8 cellular contexts compared by ENCODE assay signal in genomic region chr17:78933025-78933958, GRCh38. TPM values are rescaled to one million over a fixed set of nuclear protein-coding genes. Genes with fewer than 3 reads are reported as not detected.
A peak's percentile ranks its signal among the peaks of the same experiment; 100 is the strongest.
DNase-seq lines count a peak whose midpoint lies in the region; ATAC-seq, FAIRE-seq and TF ChIP-seq lines count a peak whose summit lies in the region.

No MANE protein-coding gene starts in this region.

- 2% methylated on average over 16 of the region's 18 CpGs for WGBS in K562 (ENCODE audit: insufficient coverage, low coverage, missing lambda C conversion rate)

- no peak overlapping the region for H2AFZ ChIP-seq in K562 (ENCODE audit: low read depth, low read length)

- H3K27ac ChIP-seq in BLaER1 (peak overlapping the region; percentile 80), HEK293 (ENCODE audit: extremely low read depth, low read depth, low read length) (peak overlapping the region; percentile 7; the same call in 1 of the 2 replicates), SJSA1 (peak overlapping the region; percentile 80), K562 (ENCODE audit: extremely low read depth, low read depth, low read length) (no peak overlapping the region), kidney (ENCODE audit: low read depth in 2 of 2, low read length in 2 of 2) (peak overlapping the region; percentile 36 to 97)

- TF ChIP-seq POLR2A in K562 (conservative IDR thresholded peaks at IDR 0.05), result no peak

- peak overlapping the region; percentile 44 for H3K4me3 ChIP-seq in BLaER1
- H3K4me3 ChIP-seq in HEK293 (ENCODE audit: low read depth, low read length), result no peak overlapping the region
- H3K4me3 ChIP-seq in SJSA1, result peak overlapping the region; percentile 7; the same call in 1 of the 2 replicates
- no peak overlapping the region for H3K4me3 ChIP-seq in K562
- no peak overlapping the region for H3K4me3 ChIP-seq in kidney (ENCODE audit: low read length in 2 of 2)

- H4K20me1 ChIP-seq in BLaER1, result no peaks in the 10 kb centered on the region
- 0 out of 2 replicates have a peak, but pooled peaks cover 15% of the 10 kb centered on the region for H4K20me1 ChIP-seq in K562 (replicated peaks; ENCODE audit: control insufficient read depth, insufficient read depth, low read length)

- POLR2A ChIA-PET in HEK293 (lab: Yijun Ruan, JAX) (interaction anchor here (0.6 to 1.7 kb wide), 5 partner anchors 9 to 43 kb away, joined by 3 to 8 read pairs (median 3); partner anchors contain the start of gene TIMP2), K562 (lab: Yijun Ruan, JAX) (no interaction called here)

- ATAC-seq in K562, result no peak
- no peak for ATAC-seq in HG03565 (IDR thresholded peaks at IDR 0.05; ENCODE audit: unreplicated experiment)
- no peak for ATAC-seq in GM19328 (IDR thresholded peaks at IDR 0.05; ENCODE audit: unreplicated experiment)

- peak overlapping the region; percentile 61 for H3K9ac ChIP-seq in BLaER1
- no peak overlapping the region for H3K9ac ChIP-seq in K562 (ENCODE audit: insufficient read depth in 1 of 2, low read depth in 2 of 2, low read length in 2 of 2)
- no peak overlapping the region for H3K9ac ChIP-seq in kidney (ENCODE audit: low read length in 2 of 2)

- no TSS peak for BruUV-seq in K562 (replicated peaks; lab: Mats Ljungman, UMichigan)

- no peak for TF ChIP-seq EP300 in K562 (IDR thresholded peaks at IDR 0.05; ENCODE audit: low read length)

- TF ChIP-seq CTCF in HEK293 (tag by site-specific recombination; IDR thresholded peaks at IDR 0.05) (no peak), K562 (IDR thresholded peaks at IDR 0.05 in 2 of 3, conservative IDR thresholded peaks at IDR 0.05 in 1 of 3; ENCODE audit: insufficient read depth in 2 of 3, low read depth in 1 of 3, low read length in 3 of 3) (no peak), kidney (IDR thresholded peaks at IDR 0.05; ENCODE audit: borderline replicate concordance, extremely low read depth, insufficient read depth) (no peak)

- no peaks in the 10 kb centered on the region for H3K9me1 ChIP-seq in K562 (ENCODE audit: control insufficient read depth, insufficient read depth, low read length)

- H3K79me2 ChIP-seq in K562 (ENCODE audit: control insufficient read depth, insufficient read depth, low read length), result no peaks in the 10 kb centered on the region

- in situ Hi-C loops in K562 (cut with MboI), result no loop called here

- no peak for FAIRE-seq in K562 (lab: Jason Lieb, UNC)
- no peak for FAIRE-seq in kidney (lab: Jason Lieb, UNC)

- DNase-seq in SJSA1 (ENCODE audit: low read depth in 1 of 2, low spot score in 2 of 2), result peak; percentile 84 to 97
- DNase-seq in K562 (ENCODE audit: extremely low read depth in 1 of 4, low spot score in 3 of 4), result no peak
- DNase-seq in kidney, result peak; percentile 82
- peak; percentile 8 to 18 for DNase-seq in stimulated activated CD4-positive, alpha-beta T cell treated with anti-CD3 and anti-CD28 coated beads, Interleukin-4, amount 100 ng/mL, for 4 hours

- H3K27me3 ChIP-seq in BLaER1, result no peaks in the 10 kb centered on the region
- H3K27me3 ChIP-seq in SJSA1 (replicated peaks), result no peaks in the 10 kb centered on the region
- peaks cover 52 to 86% of the 10 kb centered on the region in 2 experiments for H3K27me3 ChIP-seq in K562 (ENCODE audit: control insufficient read depth in 2 of 2, insufficient read depth in 2 of 2, low read length in 2 of 2)

- CTCF ChIA-PET in HEK293 (lab: Yijun Ruan, JAX), result interaction anchor here (0.7 to 1.7 kb wide), 3 partner anchors 27 to 60 kb away, joined by 3 to 7 read pairs (median 4); no protein-coding TSS in a partner anchor
- CTCF ChIA-PET in K562 (lab: Yijun Ruan, JAX; ENCODE audit: low intra/inter-chr PET ratio), result no interaction called here

- intact Hi-C loops in K562 (cut with micrococcal nuclease), result no loop called here
- intact Hi-C loops in kidney (cut with DNase I), result no loop called here

- H3K4me1 ChIP-seq in BLaER1 (peaks cover 38% of the 10 kb centered on the region), HEK293 (ENCODE audit: control insufficient read depth, insufficient read depth, low read length) (peaks cover 23% of the 10 kb centered on the region), SJSA1 (replicated peaks) (peaks cover 61% of the 10 kb centered on the region), K562 (replicated peaks in 1 of 2; ENCODE audit: control insufficient read depth in 2 of 2, insufficient read depth in 2 of 2, low read length in 2 of 2) (peaks cover 3 to 13% of the 10 kb centered on the region in 2 experiments; a peak in 3 of 5 replicates), kidney (ENCODE audit: control insufficient read depth in 1 of 2, insufficient read depth in 1 of 2, low read depth in 1 of 2, low read length in 2 of 2) (peaks cover 7 to 21% of the 10 kb centered on the region in 2 donors)

- no peaks in the 10 kb centered on the region for H3K36me3 ChIP-seq in BLaER1
- no peaks in the 10 kb centered on the region for H3K36me3 ChIP-seq in HEK293 (ENCODE audit: control insufficient read depth in 2 of 2, insufficient read depth in 1 of 2, low read length in 2 of 2)
- no peaks in the 10 kb centered on the region for H3K36me3 ChIP-seq in SJSA1
- H3K36me3 ChIP-seq in K562 (ENCODE audit: control insufficient read depth, insufficient read depth, low read length), result no peaks in the 10 kb centered on the region
- H3K36me3 ChIP-seq in kidney (ENCODE audit: control insufficient read depth in 1 of 2, insufficient read depth in 2 of 2, low read length in 2 of 2), result no peaks in the 10 kb centered on the region

- H3K4me2 ChIP-seq in BLaER1 (peak overlapping the region; percentile 93), K562 (ENCODE audit: insufficient read depth, low read length) (no peak overlapping the region)

- TF ChIP-seq RAD21 in K562 (CRISPR knock-in tag; conservative IDR thresholded peaks at IDR 0.05 in 1 of 2, IDR thresholded peaks at IDR 0.05 in 1 of 2), result no peak

- H3K9me3 ChIP-seq in BLaER1 (no peaks in the 10 kb centered on the region), HEK293 (ENCODE audit: control insufficient read depth, insufficient read depth, low read depth, low read length) (no peaks in the 10 kb centered on the region), SJSA1 (replicated peaks) (no peaks in the 10 kb centered on the region), K562 (replicated peaks; ENCODE audit: control insufficient read depth, insufficient read depth, low read depth, low read length) (no peaks in the 10 kb centered on the region), kidney (ENCODE audit: control insufficient read depth in 1 of 2, low read length in 2 of 2) (no peaks in the 10 kb centered on the region)

RNA-seq across cellular contexts. Expression of gene TIMP2, which starts 8.1 kb away (rescaled TPM):
- 122 and 166 TPM in 2 replicates for total RNA-seq in SJSA1 (2014; rRNA removed; shearing (Covaris generic))
- total RNA-seq in K562 (2011; cell fraction: chromatin; rRNA removed; ENCODE audit: low replicate concordance), result not detected in 2 replicates
- total RNA-seq in K562 (2011; cell fraction: nucleolus; rRNA removed), result not detected in 2 replicates
- total RNA-seq in K562 (2011; cell fraction: nucleoplasm; rRNA removed), result not detected in 2 replicates
- total RNA-seq in K562 (2014; rRNA removed) (not detected in 2 replicates), K562 (2014; rRNA removed; fragmentation: Illumina TruSeq; extraction: Trizol) (not detected in 2 replicates), K562 (2015; rRNA removed; fragmentation: Illumina TruSeq; extraction: Trizol) (not detected in 2 replicates), K562 (2021) (0.49 and 0.55 TPM in 2 replicates), kidney (172 TPM)
- polyA plus RNA-seq in K562 (2011; rRNA removed) (not detected in 2 replicates), K562 (2014; fragmentation: Illumina TruSeq; extraction: Trizol) (not detected in 2 replicates), K562 (2014; fragmentation: Nextera tagmentation; extraction: Ambion mirVana) (not detected), K562 (2014; rRNA removed) (not detected in 2 replicates), kidney (ENCODE audit: insufficient read depth, low read depth, low replicate concordance) (72.1 TPM)
- 0.01 and 0.03 TPM in 2 replicates for polyA plus RNA-seq in K562 (2011; cell fraction: cytosol; rRNA removed)
- not detected in 2 replicates for polyA plus RNA-seq in K562 (2011; cell fraction: nucleus; rRNA removed)
- 0.06 TPM in 1 of 2 replicates, not detected in the other for polyA plus RNA-seq in K562 (2012)
- not detected in 2 replicates for polyA minus RNA-seq in K562 (2011; rRNA and poly(A)+ RNA removed)
- polyA minus RNA-seq in K562 (2011; cell fraction: cytosol; rRNA and poly(A)+ RNA removed), result not detected in 2 replicates
- polyA minus RNA-seq in K562 (2011; cell fraction: nucleus; rRNA and poly(A)+ RNA removed), result not detected in 2 replicates

RNA-seq across cellular contexts. Expression of gene CEP295NL, which starts 30.3 kb away (rescaled TPM):
- 0.22 and 0.34 TPM in 2 replicates for total RNA-seq in SJSA1 (2014; rRNA removed; shearing (Covaris generic))
- total RNA-seq in K562 (2011; cell fraction: chromatin; rRNA removed; ENCODE audit: low replicate concordance), result not detected in 2 replicates
- total RNA-seq in K562 (2011; cell fraction: nucleolus; rRNA removed), result not detected in 2 replicates
- not detected in 2 replicates for total RNA-seq in K562 (2011; cell fraction: nucleoplasm; rRNA removed)
- not detected in 2 replicates for total RNA-seq in K562 (2014; rRNA removed)
- not detected in 2 replicates for total RNA-seq in K562 (2014; rRNA removed; fragmentation: Illumina TruSeq; extraction: Trizol)
- total RNA-seq in K562 (2015; rRNA removed; fragmentation: Illumina TruSeq; extraction: Trizol), result not detected in 2 replicates
- total RNA-seq in K562 (2021), result not detected in 2 replicates
- not detected in 2 replicates for polyA plus RNA-seq in K562 (2011; rRNA removed)
- not detected in 2 replicates for polyA plus RNA-seq in K562 (2011; cell fraction: cytosol; rRNA removed)
- not detected in 2 replicates for polyA plus RNA-seq in K562 (2011; cell fraction: nucleus; rRNA removed)
- not detected in 2 replicates for polyA plus RNA-seq in K562 (2012)
- not detected in 2 replicates for polyA plus RNA-seq in K562 (2014; fragmentation: Illumina TruSeq; extraction: Trizol)
- polyA plus RNA-seq in K562 (2014; fragmentation: Nextera tagmentation; extraction: Ambion mirVana), result not detected
- not detected in 2 replicates for polyA plus RNA-seq in K562 (2014; rRNA removed)
- polyA minus RNA-seq in K562 (2011; rRNA and poly(A)+ RNA removed), result not detected in 2 replicates
- polyA minus RNA-seq in K562 (2011; cell fraction: cytosol; rRNA and poly(A)+ RNA removed), result not detected in 2 replicates
- not detected in 2 replicates for polyA minus RNA-seq in K562 (2011; cell fraction: nucleus; rRNA and poly(A)+ RNA removed)
- 3.6 TPM for total RNA-seq in kidney
- not detected for polyA plus RNA-seq in kidney (ENCODE audit: insufficient read depth, low read depth, low replicate concordance)

RNA-seq across cellular contexts. Expression of gene LGALS3BP, which starts 46.4 kb away (rescaled TPM):
- total RNA-seq in SJSA1 (2014; rRNA removed; shearing (Covaris generic)), result 485 TPM in 2 replicates
- total RNA-seq in K562 (2011; cell fraction: chromatin; rRNA removed; ENCODE audit: low replicate concordance), result 1.6 and 6.3 TPM in 2 replicates
- total RNA-seq in K562 (2011; cell fraction: nucleolus; rRNA removed), result 7.7 and 7.8 TPM in 2 replicates
- total RNA-seq in K562 (2011; cell fraction: nucleoplasm; rRNA removed), result 4.3 and 5.4 TPM in 2 replicates
- total RNA-seq in K562 (2014; rRNA removed), result 4.8 and 5.9 TPM in 2 replicates
- 0.73 and 1.4 TPM in 2 replicates for total RNA-seq in K562 (2014; rRNA removed; fragmentation: Illumina TruSeq; extraction: Trizol)
- 4.4 and 4.7 TPM in 2 replicates for total RNA-seq in K562 (2015; rRNA removed; fragmentation: Illumina TruSeq; extraction: Trizol)
- 5.3 and 8.7 TPM in 2 replicates for total RNA-seq in K562 (2021)
- 0.68 and 2.4 TPM in 2 replicates for polyA plus RNA-seq in K562 (2011; rRNA removed)
- polyA plus RNA-seq in K562 (2011; cell fraction: cytosol; rRNA removed), result 1.2 and 2.3 TPM in 2 replicates
- polyA plus RNA-seq in K562 (2011; cell fraction: nucleus; rRNA removed), result 3.9 and 8.1 TPM in 2 replicates
- 8.6 and 29.2 TPM in 2 replicates for polyA plus RNA-seq in K562 (2012)
- 3.8 and 4.2 TPM in 2 replicates for polyA plus RNA-seq in K562 (2014; fragmentation: Illumina TruSeq; extraction: Trizol)
- polyA plus RNA-seq in K562 (2014; fragmentation: Nextera tagmentation; extraction: Ambion mirVana), result under 1 TPM; 0.39 to 0.59 TPM
- 3.2 and 3.3 TPM in 2 replicates for polyA plus RNA-seq in K562 (2014; rRNA removed)
- 1.1 and 1.3 TPM in 2 replicates for polyA minus RNA-seq in K562 (2011; rRNA and poly(A)+ RNA removed)
- polyA minus RNA-seq in K562 (2011; cell fraction: cytosol; rRNA and poly(A)+ RNA removed), result 4.7 and 6.4 TPM in 2 replicates
- polyA minus RNA-seq in K562 (2011; cell fraction: nucleus; rRNA and poly(A)+ RNA removed), result 1.4 and 2.8 TPM in 2 replicates
- 240 TPM for total RNA-seq in kidney
- polyA plus RNA-seq in kidney (ENCODE audit: insufficient read depth, low read depth, low replicate concordance), result 310 TPM

Comparison
In these comparisons a context has a peak if more than half of its experiments do, and no peak if none do; other contexts are left out.
1. H3K4me3 ChIP-seq: peak in BLaER1 (single experiment) and SJSA1 (single experiment); none in HEK293 (single experiment), K562 (single experiment) and kidney (0 of 2).
2. DNase-seq: peak in SJSA1 (2 of 2), kidney (single experiment) and stimulated activated CD4-positive, alpha-beta T cell treated with anti-CD3 and anti-CD28 coated beads, Interleukin-4, amount 100 ng/mL, for 4 hours (2 of 2); none in K562 (0 of 4).
3. RNA of gene TIMP2, which starts 8.1 kb away (total RNA-seq): 172 TPM in kidney (single experiment) and 122 to 166 TPM in SJSA1; 0.49 to 0.55 TPM in K562; every median in the first group is over 10 times any median in the second.
4. RNA of gene LGALS3BP, which starts 46.4 kb away (total RNA-seq): 485 TPM in SJSA1 and 240 TPM in kidney (single experiment); 0.73 to 8.7 TPM in K562; every median in the first group is over 10 times any median in the second.